22 cellular contexts compared by ENCODE assay signal in the genomic region with DNA sequence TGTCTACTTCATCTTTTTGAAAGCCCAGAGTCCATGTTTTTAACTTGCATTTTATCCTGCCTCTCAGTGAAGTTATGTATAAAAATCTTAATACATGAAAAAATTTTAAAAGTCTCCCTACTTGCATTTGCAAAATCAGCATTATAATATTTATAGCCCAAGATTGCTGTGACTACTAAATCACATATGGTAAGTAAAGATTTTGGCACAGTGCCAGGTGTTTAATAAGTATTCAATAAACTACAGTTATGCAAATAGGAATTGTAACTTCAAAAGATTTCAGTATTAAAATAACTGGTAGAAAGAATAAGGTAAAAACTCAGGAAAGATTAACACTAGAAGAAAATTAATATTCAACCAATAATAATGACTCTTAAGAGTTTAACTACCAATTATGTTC.
"Had no signal": no experiment of that assay in that cellular context is flagged by ENCODE, and none has a peak within 500 bp of the region (broad histone marks: within the 10 kb centered on the region; RNA-seq: fewer than 3 reads in every experiment).

No MANE protein-coding gene starts in this region.

- H3K27me3 ChIP-seq: ascending aorta, body of pancreas had no signal

- H3K9me3 ChIP-seq: ascending aorta had no signal

- H3K4me1 ChIP-seq: ascending aorta, body of pancreas had no signal

- H3K27ac ChIP-seq: ascending aorta, body of pancreas, KMS-11 had no signal

- H3K4me2 ChIP-seq: KMS-11 had no signal

- DNase-seq: activated B cell treated with CpG ODN at 0.5 μM for 24 hours; activated CD4-positive, alpha-beta T cell treated with anti-CD3 and anti-CD28 coated beads for 1 hour; activated CD4-positive, alpha-beta T cell treated with anti-CD3 and anti-CD28 coated beads, Interleukin-2, amount 10 ng/mL, durations not matched to agents 24 days and 14 days; activated CD4-positive, alpha-beta T cell treated with anti-CD3 and anti-CD28 coated beads, Interleukin-2, amount 50 U/mL, for 48 hours; activated CD8-positive, alpha-beta memory T cell treated with anti-CD3 and anti-CD28 coated beads, Interleukin-2, amount 10 ng/mL, durations not matched to agents 7 days and 5 days; activated effector memory CD4-positive, alpha-beta T cell treated with Interleukin-2 at 50 U/mL for 16 hours; activated naive CD4-positive, alpha-beta T cell; activated T-cell treated with anti-CD3 and anti-CD28 coated beads, Interleukin-2, amount 50 U/mL, for 24 hours; amniotic stem cell; body of pancreas; NCI-H1092; NCI-H1417; NCI-H1930; NCI-H226; NCI-H510A treated with DMSO at 0.1 percent for 48 hours; NCI-H69; SIG-M5; T-cell; T-helper 2 cell; T1000 had no signal

- H3K9ac ChIP-seq: KMS-11 had no signal

- H3K4me3 ChIP-seq: ascending aorta, body of pancreas had no signal

- H3K36me3 ChIP-seq: ascending aorta had no signal
